ENCODE assay signal across 40 cellular contexts in genomic region chr1:248593226-248593625, GRCh38. TPM values are rescaled to one million over a fixed set of nuclear protein-coding genes. Genes with fewer than 3 reads are reported as not detected.
"Had no signal": no experiment of that assay in that cellular context is flagged by ENCODE, and none has a peak within 500 bp of the region (broad histone marks: within the 10 kb centered on the region; RNA-seq: fewer than 3 reads in every experiment).

No MANE protein-coding gene starts in this region.

- H3K9ac ChIP-seq: KMS-11 had no signal

- H3K27me3 ChIP-seq: MG63 had no signal

- H3K36me3 ChIP-seq: MG63 had no signal

- H3K9me3 ChIP-seq: MG63 had no signal

- H3K4me3 ChIP-seq: MG63 had no signal

- H3K4me2 ChIP-seq: KMS-11 had no signal

- H3K27ac ChIP-seq: KMS-11 had no signal

- DNase-seq: Karpas-422, Kasumi-1, KBM-7, KG1, MG63, MM.1S, MV-4-11, NCI-H1092, NCI-H1092 treated with DMSO at 0.1 percent for 48 hours, NCI-H1105, NCI-H1105 treated with DMSO at 0.1 percent for 48 hours, NCI-H1417, NCI-H1417 treated with DMSO at 0.1 percent for 48 hours, NCI-H1436, NCI-H1436 treated with DMSO at 0.1 percent for 48 hours, NCI-H146, NCI-H1694, NCI-H1694 treated with DMSO at 0.1 percent for 48 hours, NCI-H187, NCI-H187 treated with DMSO at 0.1 percent for 48 hours, NCI-H1930, NCI-H2029, NCI-H2029 treated with DMSO at 0.1 percent for 48 hours, NCI-H2081, NCI-H2081 treated with DMSO at 0.1 percent for 48 hours, NCI-H2107, NCI-H2171 treated with DMSO at 0.1 percent for 48 hours, NCI-H2227 treated with DMSO at 0.1 percent for 48 hours, NCI-H226, NCI-H345, NCI-H446, NCI-H446 treated with DMSO at 0.1 percent for 48 hours, NCI-H510A, NCI-H510A treated with DMSO at 0.1 percent for 48 hours, NCI-H524 had no signal

RNA-seq across cellular contexts. Expression of gene OR2T10, which starts 4.3 kb away (rescaled TPM):
- total RNA-seq: LHCN-M2, M059J, MCF 10A, NCI-H460 had no signal

RNA-seq across cellular contexts. Expression of gene OR2T34, which starts 18.7 kb away (rescaled TPM):
- total RNA-seq: LHCN-M2, M059J, MCF 10A, NCI-H460 had no signal

RNA-seq across cellular contexts. Expression of gene OR2T29, which starts 30.7 kb away (rescaled TPM):
- total RNA-seq: LHCN-M2, M059J, MCF 10A, NCI-H460 had no signal

RNA-seq across cellular contexts. Expression of gene OR2T11, which starts 41.7 kb away (rescaled TPM):
- total RNA-seq: LHCN-M2, M059J, MCF 10A, NCI-H460 had no signal

RNA-seq across cellular contexts. Expression of gene OR2T35, which starts 51.9 kb away (rescaled TPM):
- total RNA-seq: LHCN-M2, M059J, MCF 10A, NCI-H460 had no signal
